8 cellular contexts compared by ENCODE assay signal in genomic region chr12:98440165-98440581, GRCh38.
DNase-seq lines count a peak whose midpoint lies in the region; ATAC-seq and TF ChIP-seq lines count a peak whose summit lies in the region.

No MANE protein-coding gene starts in this region.

- in situ Hi-C loops in G401 (cut with HindIII; ENCODE audit: low sequenced_read_pairs), result no loop called here

- no peaks in the 10 kb centered on the region for H3K4me1 ChIP-seq in mucosa of descending colon (ENCODE audit: low read depth)

- peak; percentile 69 for ATAC-seq in mucosa of descending colon

- H3K9me3 ChIP-seq in mucosa of descending colon, result no peaks in the 10 kb centered on the region

- DNase-seq in AG08396 (ENCODE audit: low spot score) (peak; percentile 73), NCI-H226 (peak; percentile 95), dedifferentiated amniotic fluid mesenchymal stem cell (ENCODE audit: extremely low spot score) (peak; percentile 93), mucosa of descending colon (peak in 1 of 3 donors; percentile 37), HT-29 (ENCODE audit: low spot score) (no peak), G401 (ENCODE audit: low spot score) (no peak), cerebellum (ENCODE audit: low spot score) (no peak), DMS114 treated with DMSO at 0.1 percent for 48 hours (lab: John Stamatoyannopoulos, UW; ENCODE audit: unreplicated experiment) (no peak)

- H3K4me3 ChIP-seq in mucosa of descending colon, result no peak overlapping the region

- intact Hi-C loops in mucosa of descending colon (cut with DNase I, micrococcal nuclease), result no loop called here

- H3K36me3 ChIP-seq in mucosa of descending colon (ENCODE audit: low read depth), result no peaks in the 10 kb centered on the region

- TF ChIP-seq CTCF in mucosa of descending colon (IDR thresholded peaks at IDR 0.05), result no peak

Comparison
In these comparisons a context has a peak if more than half of its experiments do, and no peak if none do; other contexts are left out.
1. DNase-seq: peak in AG08396 (single experiment), NCI-H226 (single experiment) and dedifferentiated amniotic fluid mesenchymal stem cell (single experiment); none in HT-29 (single experiment), G401 (single experiment), cerebellum (single experiment) and DMS114 treated with DMSO at 0.1 percent for 48 hours (single experiment).